ENCODE assay signal across 10 cellular contexts in genomic region chr14:70660967-70661871, GRCh38. TPM values are rescaled to one million over a fixed set of nuclear protein-coding genes. Genes with fewer than 3 reads are reported as not detected.
A peak's percentile ranks its signal among the peaks of the same experiment; 100 is the strongest.
DNase-seq lines count a peak whose midpoint lies in the region; ATAC-seq, FAIRE-seq and TF ChIP-seq lines count a peak whose summit lies in the region.
"Had no signal": no experiment of that assay in that cellular context is flagged by ENCODE, and none has a peak within 500 bp of the region (broad histone marks: within the 10 kb centered on the region; RNA-seq: fewer than 3 reads in every experiment).

No MANE protein-coding gene starts in this region.

- ATAC-seq in activated naive CD4-positive, alpha-beta T cell treated with anti-CD3 and anti-CD28 coated beads, Interleukin-2, amount 50 U/mL, for 72 hours = peak; percentile 62 to 82
- ATAC-seq in aorta (ENCODE audit: low FRiP score) (no peak), HG03135 (IDR thresholded peaks at IDR 0.05; ENCODE audit: unreplicated experiment) (no peak)
- ATAC-seq: psoas muscle had no signal

- H3K9me3 Mint-ChIP-seq in activated naive CD4-positive, alpha-beta T cell treated with anti-CD3 and anti-CD28 coated beads, Interleukin-2, amount 50 U/mL, for 72 hours = peaks cover 4% of the 10 kb centered on the region in 2 donors

- peak overlapping the region; percentile 29 for H3K9ac ChIP-seq in SK-N-MC (ENCODE audit: insufficient read length)
- H3K9ac ChIP-seq: KMS-11 had no signal

- no peaks in the 10 kb centered on the region for H3K9me3 ChIP-seq in SK-N-MC (ENCODE audit: low read depth, low read length)
- H3K9me3 ChIP-seq in small intestine (ENCODE audit: control insufficient read depth, low read depth) = no peaks in the 10 kb centered on the region
- H3K9me3 ChIP-seq in aorta (ENCODE audit: control insufficient read depth, low read length) = no peaks in the 10 kb centered on the region
- H3K9me3 ChIP-seq: psoas muscle had no signal

- peak overlapping the region; percentile 91 to 95 for H3K27ac Mint-ChIP-seq in activated naive CD4-positive, alpha-beta T cell treated with anti-CD3 and anti-CD28 coated beads, Interleukin-2, amount 50 U/mL, for 72 hours

- H3K27me3 ChIP-seq in small intestine (ENCODE audit: control insufficient read depth in 2 of 2, insufficient read depth in 2 of 2, low read length in 2 of 2) (no peaks in the 10 kb centered on the region), aorta (ENCODE audit: control insufficient read depth in 1 of 2, insufficient read depth in 2 of 2, low read length in 1 of 2) (no peaks in the 10 kb centered on the region)

- in situ Hi-C loops in GM13976 (cut with MboI; ENCODE audit: low sequenced_read_pairs, unreplicated experiment) = no loop called here

- H3K36me3 Mint-ChIP-seq in activated naive CD4-positive, alpha-beta T cell treated with anti-CD3 and anti-CD28 coated beads, Interleukin-2, amount 50 U/mL, for 72 hours = peaks cover 0 to 9% of the 10 kb centered on the region in 2 donors

- DNase-seq in GM13976 (ENCODE audit: low spot score) (no peak), SK-N-MC (ENCODE audit: low read depth, low spot score) (no peak), small intestine (peak; percentile 59), AG20443 (ENCODE audit: low spot score) (no peak), DMS114 treated with DMSO at 0.1 percent for 48 hours (lab: John Stamatoyannopoulos, UW; ENCODE audit: unreplicated experiment) (no peak), aorta (no peak)
- DNase-seq in activated naive CD4-positive, alpha-beta T cell treated with anti-CD3 and anti-CD28 coated beads, Interleukin-2, amount 50 U/mL, for 72 hours (ENCODE audit: low spot score in 2 of 2) = peak in 1 of 2 donors; percentile 47
- DNase-seq: psoas muscle had no signal

- 34 to 59% (median 48%) methylated on average over 13 of the region's 13 CpGs for WGBS in small intestine, 3 donors
- 74 to 82% methylated on average over 13 of the region's 13 CpGs for WGBS in aorta, 2 donors

- peak; percentile 7 for TF ChIP-seq CTCF in GM13976 (IDR thresholded peaks at IDR 0.05; ENCODE audit: borderline replicate concordance, control extremely low read depth, extremely low read depth, insufficient read depth, missing control alignments)

- H3K4me1 ChIP-seq in small intestine (ENCODE audit: control insufficient read depth in 2 of 2, insufficient read depth in 1 of 2, low read depth in 1 of 2, low read length in 1 of 2) (peaks cover 0 to 4% of the 10 kb centered on the region in 2 donors), aorta (ENCODE audit: control insufficient read depth in 1 of 2, insufficient read depth in 2 of 2, low read length in 2 of 2) (no peaks in the 10 kb centered on the region)

- H3K27ac ChIP-seq in SK-N-MC (peak overlapping the region; percentile 92), small intestine (ENCODE audit: low read depth in 1 of 2, low read length in 1 of 2) (peak overlapping the region in 1 of 2 donors; percentile 39), aorta (ENCODE audit: low read depth in 1 of 2, low read length in 2 of 2) (no peak overlapping the region)
- H3K27ac ChIP-seq: KMS-11, psoas muscle had no signal

- intact Hi-C loops in aorta (cut with DNase I) = no loop called here

- FAIRE-seq in small intestine (lab: Jason Lieb, UNC) = no peak

- H3K36me3 ChIP-seq in SK-N-MC (ENCODE audit: insufficient read depth, low read length) = no peaks in the 10 kb centered on the region
- no peaks in the 10 kb centered on the region for H3K36me3 ChIP-seq in small intestine (ENCODE audit: control insufficient read depth in 2 of 2, insufficient read depth in 2 of 2, low read length in 2 of 2)
- H3K36me3 ChIP-seq in aorta (ENCODE audit: control insufficient read depth in 1 of 2, insufficient read depth in 2 of 2, low read length in 1 of 2) = no peaks in the 10 kb centered on the region

- H3K4me3 ChIP-seq in SK-N-MC = peak overlapping the region; percentile 44
- H3K4me3 ChIP-seq in small intestine (ENCODE audit: low read depth in 1 of 2, low read length in 2 of 2) = no peak overlapping the region
- H3K4me3 ChIP-seq in aorta (ENCODE audit: low read length in 2 of 2) = no peak overlapping the region
- H3K4me3 ChIP-seq: psoas muscle had no signal

RNA-seq across cellular contexts. Expression of gene TTC9, which starts 19.5 kb away (rescaled TPM):
- total RNA-seq in activated naive CD4-positive, alpha-beta T cell treated with anti-CD3 and anti-CD28 coated beads, Interleukin-2, amount 50 U/mL, for 72 hours = 1 to 10 TPM; 6.2 to 6.5 TPM
- 1 to 10 TPM in 1 of 3 donors, under 1 TPM in 2; 0.22 to 2.0 (median 0.54) TPM for polyA plus RNA-seq in small intestine
- 1 to 10 TPM; 2.7 to 2.9 TPM for total RNA-seq in aorta
- polyA plus RNA-seq in aorta = 1 to 10 TPM; 1.6 to 2.8 TPM

Comparison
In these comparisons a context has a peak if more than half of its experiments do, and no peak if none do; other contexts are left out.
1. ATAC-seq: peak in activated naive CD4-positive, alpha-beta T cell treated with anti-CD3 and anti-CD28 coated beads, Interleukin-2, amount 50 U/mL, for 72 hours (2 of 2); none in aorta (single experiment) and HG03135 (single experiment).